19 cellular contexts compared by ENCODE assay signal in the genomic region with DNA sequence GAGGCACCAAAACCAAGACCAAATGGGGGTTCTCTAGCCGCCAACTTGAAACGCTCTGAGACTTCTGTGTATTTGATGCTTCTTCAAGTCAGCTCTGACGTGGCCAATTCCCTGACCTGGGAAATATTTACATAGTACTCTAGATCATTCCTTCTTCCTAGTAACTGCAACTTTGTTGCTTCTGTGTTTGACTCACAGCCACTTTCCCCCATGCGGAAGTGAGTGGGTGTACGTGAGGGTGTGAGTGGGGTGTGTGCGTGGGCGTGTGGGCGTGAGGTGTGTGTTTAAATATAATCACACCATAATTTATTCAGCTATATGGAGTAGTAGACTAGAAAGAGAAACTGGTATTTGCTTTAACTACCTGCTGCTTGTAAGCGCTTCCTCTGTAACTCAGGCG.
A peak's percentile ranks its signal among the peaks of the same experiment; 100 is the strongest.
DNase-seq lines count a peak whose midpoint lies in the region; ATAC-seq, FAIRE-seq and TF ChIP-seq lines count a peak whose summit lies in the region.
"Had no signal": no experiment of that assay in that cellular context is flagged by ENCODE, and none has a peak within 500 bp of the region (broad histone marks: within the 10 kb centered on the region; RNA-seq: fewer than 3 reads in every experiment).

No MANE protein-coding gene starts in this region.

- no peak overlapping the region for H3K4me2 ChIP-seq in K562 (ENCODE audit: insufficient read depth, low read length)
- H3K4me2 ChIP-seq in neuronal stem cell (ENCODE audit: insufficient read depth, low read length, poor library complexity, severe bottlenecking), result no peak overlapping the region
- H3K4me2 ChIP-seq: BLaER1 had no signal

- H2BK15ac ChIP-seq in neuronal stem cell (ENCODE audit: low read length), result no peak overlapping the region

- no peak overlapping the region for H3K18ac ChIP-seq in neuronal stem cell (ENCODE audit: low read length)

- no peaks in the 10 kb centered on the region for H3K36me3 ChIP-seq in HEK293 (ENCODE audit: control insufficient read depth in 2 of 2, insufficient read depth in 1 of 2, low read length in 2 of 2)
- H3K36me3 ChIP-seq in K562 (ENCODE audit: control insufficient read depth, insufficient read depth, low read length), result no peaks in the 10 kb centered on the region
- no peaks in the 10 kb centered on the region for H3K36me3 ChIP-seq in mucosa of descending colon (ENCODE audit: low read depth)
- H3K36me3 ChIP-seq in neuronal stem cell (replicated peaks in 1 of 2; ENCODE audit: control insufficient read depth in 2 of 2, insufficient read depth in 2 of 2, low read length in 2 of 2), result no peaks in the 10 kb centered on the region
- H3K36me3 ChIP-seq: BLaER1 had no signal

- ATAC-seq in K562 (no peak), mucosa of descending colon (peak; percentile 93), GM21576 (IDR thresholded peaks at IDR 0.05; ENCODE audit: unreplicated experiment) (no peak)

- no peak overlapping the region for H2AK5ac ChIP-seq in neuronal stem cell (ENCODE audit: low read depth, low read length)

- TF ChIP-seq CTCF in HEK293 (tag by site-specific recombination; IDR thresholded peaks at IDR 0.05), result no peak
- TF ChIP-seq CTCF in K562 (IDR thresholded peaks at IDR 0.05 in 2 of 3, conservative IDR thresholded peaks at IDR 0.05 in 1 of 3; ENCODE audit: insufficient read depth in 2 of 3, low read depth in 1 of 3, low read length in 3 of 3), result no peak
- no peak for TF ChIP-seq CTCF in epithelial cell of esophagus (IDR thresholded peaks at IDR 0.05; ENCODE audit: insufficient read depth, low read depth, low read length, missing control alignments)
- no peak for TF ChIP-seq CTCF in mucosa of descending colon (IDR thresholded peaks at IDR 0.05)
- TF ChIP-seq CTCF in lower leg skin (IDR thresholded peaks at IDR 0.05), result no peak

- WGBS in K562 (ENCODE audit: insufficient coverage, low coverage, missing lambda C conversion rate), result 1% methylated on average over 10 of the region's 10 CpGs
- WGBS in lower leg skin, 2 donors, result 65 to 74% methylated on average over 10 of the region's 10 CpGs
- WGBS in neuronal stem cell (ENCODE audit: extremely low coverage in 2 of 2, insufficient read length in 2 of 2, insufficient replicate concordance in 1 of 2), 2 donors, result 100% methylated on average over 4 of the region's 10 CpGs; no CpG with 5 or more reads in 1 of the 2 donors

- H3K4me1 ChIP-seq in HEK293 (ENCODE audit: control insufficient read depth, insufficient read depth, low read length) (no peaks in the 10 kb centered on the region), K562 (replicated peaks in 1 of 2; ENCODE audit: control insufficient read depth in 2 of 2, insufficient read depth in 2 of 2, low read length in 2 of 2) (no peaks in the 10 kb centered on the region; a peak in 1 of 5 replicates), mucosa of descending colon (ENCODE audit: low read depth) (peaks cover 2% of the 10 kb centered on the region), neuronal stem cell (ENCODE audit: control insufficient read depth in 2 of 2, insufficient read depth in 1 of 2, low read depth in 1 of 2, low read length in 2 of 2) (no peaks in the 10 kb centered on the region)

- H2BK120ac ChIP-seq in neuronal stem cell (ENCODE audit: low read depth, low read length), result no peak overlapping the region

- BruUV-seq in K562 (replicated peaks; lab: Mats Ljungman, UMichigan), result no TSS peak

- TF ChIP-seq RAD21 in K562 (CRISPR knock-in tag; conservative IDR thresholded peaks at IDR 0.05 in 1 of 2, IDR thresholded peaks at IDR 0.05 in 1 of 2), result no peak

- 0 out of 2 replicates have a peak, but pooled peaks cover 3% of the 10 kb centered on the region for H4K20me1 ChIP-seq in K562 (replicated peaks; ENCODE audit: control insufficient read depth, insufficient read depth, low read length)
- H4K20me1 ChIP-seq: BLaER1 had no signal

- H2BK12ac ChIP-seq in neuronal stem cell (ENCODE audit: low read length), result no peak overlapping the region

- no peak overlapping the region for H2AFZ ChIP-seq in K562 (ENCODE audit: low read depth, low read length)
- no peak overlapping the region for H2AFZ ChIP-seq in neuronal stem cell (ENCODE audit: low read length)

- no peak for FAIRE-seq in K562 (lab: Jason Lieb, UNC)
- FAIRE-seq: GM12892, GM18507, H1 had no signal

- POLR2A ChIA-PET in HEK293 (lab: Yijun Ruan, JAX), result no interaction called here
- POLR2A ChIA-PET in K562 (lab: Yijun Ruan, JAX), result interaction anchor here (0.9 to 1.0 kb wide), 2 partner anchors 13 to 91 kb away, joined by 3 read pairs; no protein-coding TSS in a partner anchor

- DNase-seq in K562 (ENCODE audit: extremely low read depth in 1 of 4, low spot score in 3 of 4) (no peak), epithelial cell of esophagus (ENCODE audit: low read depth) (peak; percentile 6), mucosa of descending colon (peak in 2 of 3 donors; percentile 36 to 52), lower leg skin (ENCODE audit: low spot score in 2 of 2) (no peak), neuronal stem cell (ENCODE audit: low spot score) (no peak), SHP77 (lab: John Stamatoyannopoulos, UW) (no peak)
- DNase-seq: 8988T; CD4-positive, alpha-beta memory T cell; DMS153; DMS79; GDM1; H9 had no signal

- H3K4me3 ChIP-seq in HEK293 (ENCODE audit: low read depth, low read length), result no peak overlapping the region
- no peak overlapping the region for H3K4me3 ChIP-seq in K562
- no peak overlapping the region for H3K4me3 ChIP-seq in epithelial cell of esophagus (ENCODE audit: low read length)
- no peak overlapping the region for H3K4me3 ChIP-seq in mucosa of descending colon
- H3K4me3 ChIP-seq in lower leg skin (ENCODE audit: low read depth, poor library complexity, severe bottlenecking), result no peak overlapping the region
- H3K4me3 ChIP-seq in neuronal stem cell (ENCODE audit: low read length in 2 of 2), result no peak overlapping the region
- H3K4me3 ChIP-seq: BLaER1 had no signal

- H3K79me1 ChIP-seq in neuronal stem cell (ENCODE audit: low read depth, low read length), result no peaks in the 10 kb centered on the region

- CTCF ChIA-PET in HEK293 (lab: Yijun Ruan, JAX), result interaction anchor here (0.7 to 1.1 kb wide), 3 partner anchors 11 to 151 kb away, joined by 3 to 4 read pairs (median 3); no protein-coding TSS in a partner anchor
- CTCF ChIA-PET in K562 (lab: Yijun Ruan, JAX; ENCODE audit: low intra/inter-chr PET ratio), result no interaction called here

- H4K8ac ChIP-seq in neuronal stem cell (ENCODE audit: low read depth, low read length), result no peak overlapping the region

- no peak for TF ChIP-seq EP300 in K562 (IDR thresholded peaks at IDR 0.05; ENCODE audit: low read length)

- H3K79me2 ChIP-seq in K562 (ENCODE audit: control insufficient read depth, insufficient read depth, low read length), result no peaks in the 10 kb centered on the region

- H3K9me3 ChIP-seq in HEK293 (ENCODE audit: control insufficient read depth, insufficient read depth, low read depth, low read length), result no peaks in the 10 kb centered on the region
- H3K9me3 ChIP-seq in K562 (replicated peaks; ENCODE audit: control insufficient read depth, insufficient read depth, low read depth, low read length), result no peaks in the 10 kb centered on the region
- H3K9me3 ChIP-seq in mucosa of descending colon, result peaks cover 3% of the 10 kb centered on the region
- H3K9me3 ChIP-seq in neuronal stem cell (replicated peaks in 1 of 2; ENCODE audit: control insufficient read depth in 2 of 2, insufficient read depth in 1 of 2, low read depth in 1 of 2, low read length in 2 of 2), result no peaks in the 10 kb centered on the region

- no peak overlapping the region for H3K4ac ChIP-seq in neuronal stem cell (ENCODE audit: low read length)

- H3K9me1 ChIP-seq in K562 (ENCODE audit: control insufficient read depth, insufficient read depth, low read length), result no peaks in the 10 kb centered on the region

- H3K27ac ChIP-seq in HEK293 (ENCODE audit: extremely low read depth, low read depth, low read length), result no peak overlapping the region
- H3K27ac ChIP-seq in K562 (ENCODE audit: extremely low read depth, low read depth, low read length), result no peak overlapping the region
- no peak overlapping the region for H3K27ac ChIP-seq in neuronal stem cell (replicated peaks; ENCODE audit: low read length)
- H3K27ac ChIP-seq: BLaER1, HL-60 had no signal

- in situ Hi-C loops in K562 (cut with MboI), result no loop called here

- H3K14ac ChIP-seq in neuronal stem cell (ENCODE audit: low read length), result no peak overlapping the region

- H3K23ac ChIP-seq in neuronal stem cell (ENCODE audit: low read depth, low read length, poor library complexity), result no peak overlapping the region

- no peak overlapping the region for H2BK5ac ChIP-seq in neuronal stem cell (ENCODE audit: low read length)

- H3K9ac ChIP-seq in K562 (ENCODE audit: insufficient read depth in 1 of 2, low read depth in 2 of 2, low read length in 2 of 2) (no peak overlapping the region), neuronal stem cell (ENCODE audit: low read depth, low read length, poor library complexity) (no peak overlapping the region)
- H3K9ac ChIP-seq: BLaER1 had no signal

- H3K27me3 ChIP-seq in K562 (ENCODE audit: control insufficient read depth in 2 of 2, insufficient read depth in 2 of 2, low read length in 2 of 2) (peaks cover 5 to 17% of the 10 kb centered on the region in 2 experiments; a peak in 4 of 5 replicates), neuronal stem cell (ENCODE audit: control insufficient read depth in 3 of 3, insufficient read depth in 3 of 3, low read depth in 1 of 3, low read length in 3 of 3) (no peaks in the 10 kb centered on the region)
- H3K27me3 ChIP-seq: BLaER1 had no signal

- H4K91ac ChIP-seq in neuronal stem cell (ENCODE audit: low read depth, low read length, poor library complexity), result no peak overlapping the region

- TF ChIP-seq POLR2A in K562 (conservative IDR thresholded peaks at IDR 0.05) (no peak), lower leg skin (IDR thresholded peaks at IDR 0.05) (no peak)

- intact Hi-C loops in K562 (cut with micrococcal nuclease) (no loop called here), mucosa of descending colon (cut with DNase I, micrococcal nuclease) (no loop called here), lower leg skin (cut with DNase I; ENCODE audit: low total_unique reads) (no loop called here)

TF ChIP-seq in HEK293, 187 proteins besides CTCF, POLR2A, EP300 and RAD21 (continues in another document):
- TF ChIP-seq SETDB1 (IDR thresholded peaks at IDR 0.05; ENCODE audit: insufficient read length, low read length), result no peak
- TF ChIP-seq ZNF843 (tag by site-specific recombination; IDR thresholded peaks at IDR 0.05), result no peak
- no peak for TF ChIP-seq PRDM1 (tag by site-specific recombination; IDR thresholded peaks at IDR 0.05)

TF ChIP-seq in K562, 482 proteins besides CTCF, POLR2A, EP300 and RAD21 (continues in another document):
- TF ChIP-seq EGR1 (conservative IDR thresholded peaks at IDR 0.05) (peak; percentile 98), ZFPM2 (CRISPR knock-in tag; IDR thresholded peaks at IDR 0.05) (no peak)

Comparison
In these comparisons a context has a peak if more than half of its experiments do, and no peak if none do; other contexts are left out.
1. DNase-seq: peak in epithelial cell of esophagus (single experiment) and mucosa of descending colon (2 of 3); none in K562 (0 of 4), lower leg skin (0 of 2), neuronal stem cell (single experiment) and SHP77 (0 of 2).
2. Of the 44 proteins assayed by ChIP-seq in both K562 and HEK293: peak only in K562: none; only in HEK293: KLF1 and KLF10; in both: none; in neither: 42.